18 cellular contexts compared by ENCODE assay signal in the genomic region with DNA sequence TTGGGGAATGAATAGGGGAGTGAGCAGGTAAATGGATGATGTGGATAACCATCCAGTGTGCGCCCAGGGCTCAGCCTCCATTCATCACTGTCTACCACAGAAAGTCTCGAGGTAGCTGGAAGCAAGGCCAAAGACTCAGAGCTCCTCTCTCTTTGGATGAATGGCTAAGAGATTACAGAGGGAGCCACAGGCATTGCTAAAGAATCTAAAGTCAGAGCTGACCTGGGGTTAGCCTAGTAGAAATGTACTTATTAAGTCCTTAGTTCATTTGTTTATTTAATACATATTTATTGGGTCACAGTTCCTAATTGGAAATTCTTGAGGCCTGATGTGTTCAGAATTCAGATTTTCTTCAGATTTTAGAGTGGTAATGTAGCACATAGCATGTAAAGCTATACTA.
"Had no signal": no experiment of that assay in that cellular context is flagged by ENCODE, and none has a peak within 500 bp of the region (broad histone marks: within the 10 kb centered on the region; RNA-seq: fewer than 3 reads in every experiment).

No MANE protein-coding gene starts in this region.

- H3K27me3 ChIP-seq: gastrocnemius medialis, tibial artery, upper lobe of right lung, vagina had no signal

- H3K36me3 ChIP-seq: gastrocnemius medialis, heart right ventricle, tibial artery, upper lobe of right lung, vagina had no signal

- H3K4me3 Mint-ChIP-seq: naive thymus-derived CD4-positive, alpha-beta T cell; nephron progenitor cell; stimulated activated effector memory CD8-positive, alpha-beta T cell treated with anti-CD3 and anti-CD28 coated beads, Interleukin-12 subunit alpha, Interleukin-12 subunit beta, amount 100 ng/mL, for 72 hours; stimulated activated naive CD8-positive, alpha-beta T cell treated with anti-CD3 and anti-CD28 coated beads, Interleukin-15, Interleukin-2, amounts not matched to agents 100 ng/mL and 50 ng/mL, for 24 hours had no signal

- H3K4me1 Mint-ChIP-seq: naive thymus-derived CD4-positive, alpha-beta T cell; stimulated activated effector memory CD8-positive, alpha-beta T cell treated with anti-CD3 and anti-CD28 coated beads, Interleukin-12 subunit alpha, Interleukin-12 subunit beta, amount 100 ng/mL, for 72 hours had no signal

- H3K4me2 ChIP-seq: smooth muscle cell had no signal

- DNase-seq: effector memory CD4-positive, alpha-beta T cell; gastrocnemius medialis; heart right ventricle; left colon; left ventricle myocardium superior; naive thymus-derived CD4-positive, alpha-beta T cell; nephron progenitor cell; right cardiac atrium; stimulated activated CD4-positive, alpha-beta T cell treated with anti-CD3 and anti-CD28 coated beads, Interleukin-2, amount 100 ng/mL, for 48 hours; stimulated activated CD8-positive, alpha-beta memory T cell treated with anti-CD3 and anti-CD28 coated beads, Interleukin-4, amount 100 ng/mL, for 48 hours; tibial artery; upper lobe of right lung had no signal

- H3K4me3 ChIP-seq: gastrocnemius medialis, heart right ventricle, lung, smooth muscle cell, tibial artery, upper lobe of right lung, vagina had no signal

- ATAC-seq: esophagus mucosa; gastrocnemius medialis; heart right ventricle; left colon; left ventricle myocardium superior; naive thymus-derived CD4-positive, alpha-beta T cell; right cardiac atrium; stimulated activated effector memory CD8-positive, alpha-beta T cell treated with anti-CD3 and anti-CD28 coated beads, Interleukin-12 subunit alpha, Interleukin-12 subunit beta, amount 100 ng/mL, for 72 hours; upper lobe of right lung had no signal

- H3K27ac Mint-ChIP-seq: nephron progenitor cell; stimulated activated effector memory CD8-positive, alpha-beta T cell treated with anti-CD3 and anti-CD28 coated beads, Interleukin-12 subunit alpha, Interleukin-12 subunit beta, amount 100 ng/mL, for 72 hours; stimulated activated naive CD8-positive, alpha-beta T cell treated with anti-CD3 and anti-CD28 coated beads, Interleukin-15, Interleukin-2, amounts not matched to agents 100 ng/mL and 50 ng/mL, for 24 hours had no signal

- H3K4me1 ChIP-seq: gastrocnemius medialis, heart right ventricle, tibial artery, upper lobe of right lung, vagina had no signal

- H3K9me3 ChIP-seq: gastrocnemius medialis, heart right ventricle, tibial artery, upper lobe of right lung, vagina had no signal

- H3K36me3 Mint-ChIP-seq: naive thymus-derived CD4-positive, alpha-beta T cell; stimulated activated effector memory CD8-positive, alpha-beta T cell treated with anti-CD3 and anti-CD28 coated beads, Interleukin-12 subunit alpha, Interleukin-12 subunit beta, amount 100 ng/mL, for 72 hours had no signal

- H3K27ac ChIP-seq: gastrocnemius medialis, heart right ventricle, tibial artery, upper lobe of right lung, vagina had no signal

- H3K9me3 Mint-ChIP-seq: naive thymus-derived CD4-positive, alpha-beta T cell; nephron progenitor cell; stimulated activated effector memory CD8-positive, alpha-beta T cell treated with anti-CD3 and anti-CD28 coated beads, Interleukin-12 subunit alpha, Interleukin-12 subunit beta, amount 100 ng/mL, for 72 hours; stimulated activated naive CD8-positive, alpha-beta T cell treated with anti-CD3 and anti-CD28 coated beads, Interleukin-15, Interleukin-2, amounts not matched to agents 100 ng/mL and 50 ng/mL, for 24 hours had no signal
